17 cellular contexts compared by ENCODE assay signal in the genomic region with DNA sequence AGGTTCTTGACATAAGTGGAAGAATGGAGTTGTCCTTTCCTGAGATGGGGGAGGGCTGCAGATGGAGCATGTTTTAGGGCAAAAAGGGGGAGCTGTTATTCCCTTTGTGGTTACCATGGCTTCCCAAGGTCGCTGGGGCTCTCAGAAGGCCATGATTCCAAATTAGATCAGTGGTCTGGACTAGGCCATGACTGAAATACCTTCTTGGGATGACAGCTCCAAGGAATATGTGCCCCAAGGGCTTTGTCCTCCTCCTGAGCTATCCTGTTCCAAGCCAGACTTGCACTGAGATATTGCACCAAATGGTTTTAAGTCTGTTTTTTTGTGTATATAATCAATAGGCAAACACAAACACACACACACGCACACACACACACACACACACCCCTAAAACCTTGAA. TPM values are rescaled to one million over a fixed set of nuclear protein-coding genes. Genes with fewer than 3 reads are reported as not detected.
DNase-seq lines count a peak whose midpoint lies in the region; ATAC-seq, FAIRE-seq and TF ChIP-seq lines count a peak whose summit lies in the region.
"Had no signal": no experiment of that assay in that cellular context is flagged by ENCODE, and none has a peak within 500 bp of the region (broad histone marks: within the 10 kb centered on the region; RNA-seq: fewer than 3 reads in every experiment).

No MANE protein-coding gene starts in this region.

- peak overlapping the region; percentile 10; the same call in 1 of the 2 replicates for H2BK20ac ChIP-seq in IMR-90 (ENCODE audit: low read depth, low read length)

- CTCF ChIA-PET in activated CD4-positive, alpha-beta T cell treated with anti-CD3 and anti-CD28 coated beads, Interleukin-2, amount 10 ng/mL, durations not matched to agents 7 days and 5 days (lab: Charles Lee), result interaction anchor here (0.5 to 1.5 kb wide), 4 partner anchors 8 to 544 kb away, joined by 3 to 9 read pairs (median 4); no protein-coding TSS in a partner anchor
- CTCF ChIA-PET in IMR-90 (lab: Yijun Ruan, JAX), result no interaction called here

- H3K4me3 Mint-ChIP-seq in activated CD4-positive, alpha-beta T cell treated with anti-CD3 and anti-CD28 coated beads, Interleukin-2, amount 10 ng/mL, durations not matched to agents 7 days and 5 days, result peak overlapping the region; percentile 96
- H3K4me3 Mint-ChIP-seq in activated naive CD8-positive, alpha-beta T cell treated with anti-CD3 and anti-CD28 coated beads, Interleukin-2, amount 50 U/mL, for 24 hours, result no peak overlapping the region
- peak overlapping the region; percentile 24 for H3K4me3 Mint-ChIP-seq in nephron progenitor cell

- no peak for DNase-seq in activated CD4-positive, alpha-beta T cell treated with anti-CD3 and anti-CD28 coated beads, Interleukin-2, amount 10 ng/mL, durations not matched to agents 7 days and 5 days
- DNase-seq in activated CD4-positive, alpha-beta T cell treated with anti-CD3 and anti-CD28 coated beads for 4 hours, result no peak
- DNase-seq in IMR-90 (no peak), nephron progenitor cell (no peak), urothelium cell line (ENCODE audit: low spot score) (no peak), Karpas-422 (no peak), T1000 (lab: John Stamatoyannopoulos, UW) (no peak)
- DNase-seq in activated naive CD8-positive, alpha-beta T cell treated with anti-CD3 and anti-CD28 coated beads, Interleukin-2, amount 50 U/mL, for 24 hours, result no peak
- DNase-seq: brain microvascular endothelial cell, left cardiac atrium, MV-4-11, RPMI8226, T-helper 1 cell had no signal

- H3K27ac Mint-ChIP-seq in activated CD4-positive, alpha-beta T cell treated with anti-CD3 and anti-CD28 coated beads, Interleukin-2, amount 10 ng/mL, durations not matched to agents 7 days and 5 days, result peak overlapping the region; percentile 99
- peak overlapping the region; percentile 98 for H3K27ac Mint-ChIP-seq in activated naive CD8-positive, alpha-beta T cell treated with anti-CD3 and anti-CD28 coated beads, Interleukin-2, amount 50 U/mL, for 24 hours
- H3K27ac Mint-ChIP-seq in nephron progenitor cell, result no peak overlapping the region

- H4K20me1 ChIP-seq in IMR-90 (ENCODE audit: insufficient read depth, low read length), result peaks cover 6% of the 10 kb centered on the region; the same call in 1 of the 2 replicates
- H4K20me1 ChIP-seq in Karpas-422 (ENCODE audit: insufficient read depth, low read depth, low read length), result peaks cover 10% of the 10 kb centered on the region

- H3K27me3 ChIP-seq in IMR-90 (ENCODE audit: control insufficient read depth, insufficient read depth, low read length), result no peaks in the 10 kb centered on the region
- no peaks in the 10 kb centered on the region for H3K27me3 ChIP-seq in Karpas-422 (ENCODE audit: low read length)
- H3K27me3 ChIP-seq: brain microvascular endothelial cell, hepatocyte, suprapubic skin had no signal

- no peak overlapping the region for H3K14ac ChIP-seq in IMR-90 (replicated peaks; ENCODE audit: low read depth, low read length)

- no peaks in the 10 kb centered on the region for H3K9me1 ChIP-seq in IMR-90 (ENCODE audit: insufficient read depth, low read length)

- H2AFZ ChIP-seq in IMR-90 (replicated peaks; ENCODE audit: low read length, poor library complexity), result no peak overlapping the region
- H2AFZ ChIP-seq in Karpas-422 (ENCODE audit: low read length), result no peak overlapping the region
- H2AFZ ChIP-seq: hepatocyte had no signal

- H3K9me3 ChIP-seq in IMR-90 (ENCODE audit: control insufficient read depth, insufficient read depth, low read length), result peaks cover 3% of the 10 kb centered on the region
- no peaks in the 10 kb centered on the region for H3K9me3 ChIP-seq in Karpas-422 (ENCODE audit: low read length)
- H3K9me3 ChIP-seq: suprapubic skin had no signal

- WGBS in IMR-90 (ENCODE audit: extremely low coverage in 2 of 2, insufficient read length in 1 of 2), 2 experiments, result no CpG with 5 or more reads among the region's 2 CpGs

- no peaks in the 10 kb centered on the region for H3K9me2 ChIP-seq in Karpas-422 (replicated peaks; ENCODE audit: insufficient read depth, low read length)

- peak overlapping the region; percentile 53; the same call in 1 of the 2 replicates for H2AK5ac ChIP-seq in IMR-90 (ENCODE audit: low read depth, low read length)

- intact Hi-C loops in IMR-90 (cut with micrococcal nuclease), result no loop called here

- H3K4me1 ChIP-seq in IMR-90 (ENCODE audit: control insufficient read depth, insufficient read depth, low read length) (no peaks in the 10 kb centered on the region), Karpas-422 (ENCODE audit: low read length) (peaks cover 21% of the 10 kb centered on the region)

- peaks cover 20% of the 10 kb centered on the region for H3K4me1 Mint-ChIP-seq in activated CD4-positive, alpha-beta T cell treated with anti-CD3 and anti-CD28 coated beads, Interleukin-2, amount 10 ng/mL, durations not matched to agents 7 days and 5 days
- peaks cover 29% of the 10 kb centered on the region for H3K4me1 Mint-ChIP-seq in activated naive CD8-positive, alpha-beta T cell treated with anti-CD3 and anti-CD28 coated beads, Interleukin-2, amount 50 U/mL, for 24 hours
- peaks cover 13% of the 10 kb centered on the region for H3K4me1 Mint-ChIP-seq in nephron progenitor cell

- H3K4me3 ChIP-seq in IMR-90 (ENCODE audit: insufficient read depth, low read depth, low read length), result no peak overlapping the region
- H3K4me3 ChIP-seq in Karpas-422 (ENCODE audit: low read length), result no peak overlapping the region
- H3K4me3 ChIP-seq: hepatocyte, suprapubic skin had no signal

- H2BK5ac ChIP-seq in IMR-90 (ENCODE audit: low read depth, low read length, poor library complexity, severe bottlenecking), result no peak overlapping the region

- POLR2A ChIA-PET in activated CD4-positive, alpha-beta T cell treated with anti-CD3 and anti-CD28 coated beads, Interleukin-2, amount 10 ng/mL, durations not matched to agents 7 days and 5 days (lab: Charles Lee), result no interaction called here
- POLR2A ChIA-PET in IMR-90 (lab: Charles Lee; ENCODE audit: unreplicated experiment), result no interaction called here

- no peak overlapping the region for H4K8ac ChIP-seq in IMR-90 (ENCODE audit: low read depth in 2 of 2, low read length in 2 of 2)

- peaks cover 24% of the 10 kb centered on the region for H3K9me3 Mint-ChIP-seq in activated CD4-positive, alpha-beta T cell treated with anti-CD3 and anti-CD28 coated beads, Interleukin-2, amount 10 ng/mL, durations not matched to agents 7 days and 5 days
- peaks cover 21% of the 10 kb centered on the region for H3K9me3 Mint-ChIP-seq in activated naive CD8-positive, alpha-beta T cell treated with anti-CD3 and anti-CD28 coated beads, Interleukin-2, amount 50 U/mL, for 24 hours
- peaks cover 39% of the 10 kb centered on the region for H3K9me3 Mint-ChIP-seq in nephron progenitor cell

- H3K36me3 Mint-ChIP-seq in activated CD4-positive, alpha-beta T cell treated with anti-CD3 and anti-CD28 coated beads, Interleukin-2, amount 10 ng/mL, durations not matched to agents 7 days and 5 days (ENCODE audit: low read depth), result peaks cover 27% of the 10 kb centered on the region
- H3K36me3 Mint-ChIP-seq in activated naive CD8-positive, alpha-beta T cell treated with anti-CD3 and anti-CD28 coated beads, Interleukin-2, amount 50 U/mL, for 24 hours (ENCODE audit: low read depth), result peaks cover 31% of the 10 kb centered on the region
- H3K36me3 Mint-ChIP-seq in nephron progenitor cell (ENCODE audit: low read depth), result peaks cover 18% of the 10 kb centered on the region

- H4K5ac ChIP-seq in IMR-90 (ENCODE audit: low read depth, low read length), result no peak overlapping the region

- no peak overlapping the region for H4K91ac ChIP-seq in IMR-90 (ENCODE audit: insufficient read depth, low read depth, low read length)

- in situ Hi-C loops in IMR-90 (cut with MboI; ENCODE audit: low sequenced_read_pairs), result no loop called here

- H2BK15ac ChIP-seq in IMR-90 (ENCODE audit: low read depth, low read length), result 0 out of 3 replicates have a peak overlapping the region, but pooled peaks have one; percentile 30

- H2AK9ac ChIP-seq in IMR-90 (replicated peaks; ENCODE audit: low read depth, low read length, poor library complexity), result no peak overlapping the region

- TF ChIP-seq CTCF in IMR-90 (conservative IDR thresholded peaks at IDR 0.05; ENCODE audit: low read depth, low read length) (no peak), nephron progenitor cell (IDR thresholded peaks at IDR 0.05) (no peak)

- no peak overlapping the region for H3K18ac ChIP-seq in IMR-90 (ENCODE audit: low read depth, low read length)

- H3K4ac ChIP-seq in IMR-90 (ENCODE audit: low read depth, low read length), result no peak overlapping the region

- H3K4me2 ChIP-seq in IMR-90 (ENCODE audit: low read depth, low read length), result no peak overlapping the region
- no peak overlapping the region for H3K4me2 ChIP-seq in Karpas-422 (ENCODE audit: low read depth, low read length, poor library complexity, severe bottlenecking)

- no peak for ATAC-seq in IMR-90 (ENCODE audit: low read depth)
- no peak for ATAC-seq in activated naive CD8-positive, alpha-beta T cell treated with anti-CD3 and anti-CD28 coated beads, Interleukin-2, amount 50 U/mL, for 24 hours
- ATAC-seq: activated CD4-positive, CD25-positive, alpha-beta regulatory T cell treated with anti-CD3 and anti-CD28 coated beads, Interleukin-2, amount 50 U/mL, for 24 hours; left cardiac atrium had no signal

- dilution Hi-C loops in IMR-90 (cut with HindIII; ENCODE audit: low sequenced_read_pairs, unreplicated experiment), result no loop called here

- H3K27me3 Mint-ChIP-seq in activated CD4-positive, alpha-beta T cell treated with anti-CD3 and anti-CD28 coated beads, Interleukin-2, amount 10 ng/mL, durations not matched to agents 7 days and 5 days, result no peaks in the 10 kb centered on the region
- H3K27me3 Mint-ChIP-seq in activated naive CD8-positive, alpha-beta T cell treated with anti-CD3 and anti-CD28 coated beads, Interleukin-2, amount 50 U/mL, for 24 hours, result no peaks in the 10 kb centered on the region
- peaks cover 7% of the 10 kb centered on the region for H3K27me3 Mint-ChIP-seq in nephron progenitor cell (ENCODE audit: low read depth, poor library complexity)

- no peak for FAIRE-seq in urothelium cell line (lab: Jason Lieb, UNC)
- FAIRE-seq: A204.1 had no signal

- H2BK120ac ChIP-seq in IMR-90 (ENCODE audit: low read depth, low read length), result no peak overlapping the region

- no TSS peak for BruUV-seq in IMR-90 (replicated peaks; lab: Mats Ljungman, UMichigan)

- no peak overlapping the region for H3K23ac ChIP-seq in IMR-90 (ENCODE audit: low read depth, low read length)

- H3K79me2 ChIP-seq in Karpas-422 (ENCODE audit: low read length), result peaks cover 12% of the 10 kb centered on the region

- no peaks in the 10 kb centered on the region for H3K36me3 ChIP-seq in IMR-90 (ENCODE audit: control insufficient read depth, insufficient read depth, low read length)
- H3K36me3 ChIP-seq in Karpas-422 (ENCODE audit: insufficient read depth, low read length), result no peaks in the 10 kb centered on the region
- H3K36me3 ChIP-seq: brain microvascular endothelial cell, suprapubic skin had no signal

- H3K56ac ChIP-seq in IMR-90 (ENCODE audit: extremely low read depth, insufficient read depth, low read length), result no peak overlapping the region

- no peak for TF ChIP-seq RAD21 in IMR-90 (IDR thresholded peaks at IDR 0.05; ENCODE audit: low read length)

- H3K27ac ChIP-seq in IMR-90 (ENCODE audit: insufficient read depth, low read length), result no peak overlapping the region
- no peak overlapping the region for H3K27ac ChIP-seq in Karpas-422 (ENCODE audit: low read length)

- no peak for TF ChIP-seq POLR2A in IMR-90 (IDR thresholded peaks at IDR 0.05; ENCODE audit: low read depth, low read length)

- H3K9ac ChIP-seq in IMR-90 (ENCODE audit: low read depth, low read length), result no peak overlapping the region
- H3K9ac ChIP-seq in Karpas-422 (ENCODE audit: low read length), result no peak overlapping the region

- peaks cover 0 to 6% of the 10 kb centered on the region in 2 experiments; a peak in 1 of 4 replicates for H3K79me1 ChIP-seq in IMR-90 (ENCODE audit: low read depth in 1 of 2, low read length in 2 of 2)

RNA-seq across cellular contexts. Expression of a gene that starts 3.0 kb away (rescaled TPM):
- 10 to 100 TPM; 66.4 to 74.9 TPM for total RNA-seq in activated CD4-positive, alpha-beta T cell treated with anti-CD3 and anti-CD28 coated beads, Interleukin-2, amount 10 ng/mL, durations not matched to agents 7 days and 5 days
- total RNA-seq in IMR-90 (2012; rRNA removed), result 148 and 172 TPM in 2 replicates
- polyA plus RNA-seq in IMR-90 (2012; rRNA removed), result 49.3 and 50.3 TPM in 2 replicates
- 12.3 and 12.6 TPM in 2 replicates for polyA plus RNA-seq in IMR-90 (2012; cell fraction: cytosol; rRNA removed)
- polyA plus RNA-seq in IMR-90 (2012; cell fraction: nucleus; rRNA removed; ENCODE audit: low replicate concordance), result 34.5 and 215 TPM in 2 replicates
- 23.8 and 36.8 TPM in 2 replicates for total RNA-seq in Karpas-422 (2014; rRNA removed; shearing (Covaris generic); ENCODE audit: low replicate concordance)
